ENCODE assay signal across 1 cellular context in genomic region chr15:65516997-65517865, GRCh38.
TF ChIP-seq lines count a peak whose summit lies in the region.

Gene DPP8, minus strand, starts transcription at chr15:65517689. Its CDS starts 5,136 bp downstream, at chr15:65512553.

TF ChIP-seq in K562, 482 proteins besides CTCF, POLR2A, EP300 and RAD21 (continued from another document and continues in another):
- TF ChIP-seq ZFP91 (CRISPR knock-in tag; IDR thresholded peaks at IDR 0.05) (peak; percentile 59; the same call in 1 of the 2 replicates), ETV6 (IDR thresholded peaks at IDR 0.05; ENCODE audit: borderline replicate concordance in 1 of 2, low read depth in 2 of 2, low read length in 1 of 2) (peak in 1 of 2 experiments; percentile 42; a peak in 2 of 4 replicates), ETV6 (CRISPR knock-in tag; IDR thresholded peaks at IDR 0.05; ENCODE audit: borderline replicate concordance) (no peak), MTA2 (IDR thresholded peaks at IDR 0.05; ENCODE audit: low read depth) (no peak), AFF1 (IDR thresholded peaks at IDR 0.05; ENCODE audit: low read depth in 1 of 2, partially characterized antibody in 2 of 2) (peak in 1 of 2 experiments; percentile 27), SNRNP70 (optimal IDR thresholded peaks at IDR 0.05; ENCODE audit: low read depth, low read length) (no peak), STAT6 (CRISPR knock-in tag; IDR thresholded peaks at IDR 0.05) (no peak), ZNF316 (IDR thresholded peaks at IDR 0.05) (0 out of 2 replicates have a peak, but pooled peaks have one; percentile 30), ESRRA (IDR thresholded peaks at IDR 0.05; ENCODE audit: borderline replicate concordance, low read depth) (peak; percentile 87), CHD1 (IDR thresholded peaks at IDR 0.05; ENCODE audit: low read length) (no peak), BCLAF1 (IDR thresholded peaks at IDR 0.05; ENCODE audit: borderline replicate concordance in 1 of 2, control insufficient read depth in 1 of 2, low read depth in 2 of 2, low read length in 1 of 2) (peak in 1 of 2 experiments; percentile 86; a peak in 1 of 4 replicates), POLR2G (IDR thresholded peaks at IDR 0.05; ENCODE audit: low read depth, low read length) (peak; percentile 98), POLR2AphosphoS5 (IDR thresholded peaks at IDR 0.05; ENCODE audit: control insufficient read depth, insufficient read depth, low read depth, low read length) (peak; percentile 78), ARID3B (CRISPR knock-in tag; IDR thresholded peaks at IDR 0.05; ENCODE audit: borderline replicate concordance) (no peak), ARID1B (IDR thresholded peaks at IDR 0.05) (peak; percentile 17; the same call in 1 of the 2 replicates), TFAP4 (CRISPR knock-in tag; IDR thresholded peaks at IDR 0.05; ENCODE audit: borderline replicate concordance) (peak; percentile 88), SOX6 (IDR thresholded peaks at IDR 0.05) (0 out of 2 replicates have a peak, but pooled peaks have one; percentile 33), ZFP36 (IDR thresholded peaks at IDR 0.05; ENCODE audit: low read depth, low read length, partially characterized antibody) (peak; percentile 29), ZNF143 (CRISPR knock-in tag; IDR thresholded peaks at IDR 0.05) (peak; percentile 51; the same call in 1 of the 2 replicates), ZNF57 (CRISPR knock-in tag; IDR thresholded peaks at IDR 0.05) (0 out of 2 replicates have a peak, but pooled peaks have one; percentile 54), DLX4 (CRISPR knock-in tag; IDR thresholded peaks at IDR 0.05) (no peak), RNF2 (IDR thresholded peaks at IDR 0.05) (peak; percentile 63), GATA2 (CRISPR knock-in tag; IDR thresholded peaks at IDR 0.05) (0 out of 2 replicates have a peak, but pooled peaks have one; percentile 42), FOXJ3 (CRISPR knock-in tag; IDR thresholded peaks at IDR 0.05) (no peak), ZNF280A (IDR thresholded peaks at IDR 0.05; ENCODE audit: low read depth, partially characterized antibody) (no peak), MTA1 (IDR thresholded peaks at IDR 0.05; ENCODE audit: borderline replicate concordance) (no peak), POLR2AphosphoS2 (IDR thresholded peaks at IDR 0.05; ENCODE audit: low read length) (peak; percentile 48; the same call in 1 of the 2 replicates), PRPF4 (IDR thresholded peaks at IDR 0.05; ENCODE audit: insufficient read depth, low read depth, low read length, poor library complexity, severe bottlenecking) (no peak), HOXB6 (CRISPR knock-in tag; IDR thresholded peaks at IDR 0.05; ENCODE audit: borderline replicate concordance) (no peak), HCFC1 (IDR thresholded peaks at IDR 0.05; ENCODE audit: low read depth, low read length) (peak; percentile 84), TAF7 (tag; IDR thresholded peaks at IDR 0.05) (peak; percentile 85), PTRF (tag; IDR thresholded peaks at IDR 0.05) (no peak), ZNF175 (CRISPR knock-in tag; IDR thresholded peaks at IDR 0.05; ENCODE audit: low read depth) (0 out of 2 replicates have a peak, but pooled peaks have one; percentile 3), EGR1 (conservative IDR thresholded peaks at IDR 0.05) (peak; percentile 50), RERE (CRISPR knock-in tag; IDR thresholded peaks at IDR 0.05; ENCODE audit: borderline replicate concordance) (no peak)
